ENCODE assay signal across 18 cellular contexts in the genomic region with DNA sequence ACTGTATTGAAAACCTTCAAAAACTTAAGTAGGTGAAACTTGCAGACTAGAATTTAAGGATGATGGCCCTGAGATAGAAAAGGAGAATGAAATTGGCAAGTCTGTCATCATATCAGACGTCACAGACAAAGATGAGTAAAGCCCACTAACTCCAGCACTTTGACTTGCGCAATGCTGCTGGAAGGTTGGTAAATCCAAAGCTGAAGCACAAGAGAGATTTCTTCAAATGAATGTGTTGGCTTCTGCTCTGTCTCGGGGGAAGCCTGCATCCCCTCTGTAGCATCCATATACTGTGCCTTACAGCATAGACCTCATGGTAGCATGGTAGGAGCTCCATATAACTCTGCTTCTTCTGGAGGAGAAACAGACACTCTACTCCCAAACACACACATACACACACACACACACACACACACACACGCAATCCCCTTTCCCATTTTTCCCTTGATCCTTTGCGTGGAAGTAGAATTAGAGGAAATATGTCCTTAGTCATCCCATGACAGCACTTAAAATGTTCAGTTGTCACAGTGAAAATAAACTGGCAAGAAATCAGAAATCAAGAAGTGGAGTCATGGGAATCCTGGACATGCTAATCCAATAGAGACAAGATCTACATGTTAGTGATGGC.
A peak's percentile ranks its signal among the peaks of the same experiment; 100 is the strongest.
DNase-seq lines count a peak whose midpoint lies in the region; ATAC-seq, FAIRE-seq and TF ChIP-seq lines count a peak whose summit lies in the region.
"Had no signal": no experiment of that assay in that cellular context is flagged by ENCODE, and none has a peak within 500 bp of the region (broad histone marks: within the 10 kb centered on the region; RNA-seq: fewer than 3 reads in every experiment).

No MANE protein-coding gene starts in this region.

- peak; percentile 94 for DNase-seq in AG10803 (ENCODE audit: low read depth)
- no peak for DNase-seq in Karpas-422
- no peak for DNase-seq in K562 (ENCODE audit: extremely low read depth in 1 of 4, low spot score in 3 of 4)
- no peak for DNase-seq in naive thymus-derived CD4-positive, alpha-beta T cell
- no peak for DNase-seq in mesothelial cell of epicardium (ENCODE audit: low spot score in 2 of 2, unreplicated experiment in 2 of 2)
- no peak for DNase-seq in activated T-cell treated with anti-CD3 and anti-CD28 coated beads, Interleukin-2, amount 50 U/mL, for 4 hours
- DNase-seq: activated CD4-positive, CD25-positive, alpha-beta regulatory T cell treated with anti-CD3 and anti-CD28 coated beads, Interleukin-2, amount 50 U/mL, for 72 hours; KBM-7; NCI-H446 treated with DMSO at 0.1 percent for 48 hours had no signal

- peaks cover 16 to 58% (median 31%) of the 10 kb centered on the region in 5 donors for H3K36me3 Mint-ChIP-seq in naive thymus-derived CD4-positive, alpha-beta T cell
- no peaks in the 10 kb centered on the region for H3K36me3 Mint-ChIP-seq in mesothelial cell of epicardium
- H3K36me3 Mint-ChIP-seq in activated T-cell treated with anti-CD3 and anti-CD28 coated beads, Interleukin-2, amount 50 U/mL, for 4 hours (ENCODE audit: insufficient read depth) = peaks cover 17% of the 10 kb centered on the region

- H3K27ac Mint-ChIP-seq in naive thymus-derived CD4-positive, alpha-beta T cell = no peak overlapping the region
- H3K27ac Mint-ChIP-seq in mesothelial cell of epicardium = no peak overlapping the region
- H3K27ac Mint-ChIP-seq: activated T-helper 2 cell treated with anti-CD3 and anti-CD28 coated beads, Interferon-gamma antibody, Interleukin-2, Interleukin-4, amounts not matched to agents 10 μg/mL and 5 μg/mL and 100 μg/mL, durations not matched to agents 14 hours and 24 hours and 36 hours; nephron had no signal

- POLR2A ChIA-PET in K562 (lab: Yijun Ruan, JAX) = no interaction called here
- POLR2A ChIA-PET in naive thymus-derived CD4-positive, alpha-beta T cell (lab: Charles Lee) = no interaction called here

- H3K9me3 ChIP-seq in Karpas-422 (ENCODE audit: low read length) (no peaks in the 10 kb centered on the region), K562 (replicated peaks; ENCODE audit: control insufficient read depth, insufficient read depth, low read depth, low read length) (no peaks in the 10 kb centered on the region)
- no peaks in the 10 kb centered on the region for H3K9me3 ChIP-seq in naive thymus-derived CD4-positive, alpha-beta T cell (ENCODE audit: control insufficient read depth in 2 of 3, low read length in 3 of 3)
- H3K9me3 ChIP-seq: esophagus muscularis mucosa had no signal

- no peak for TF ChIP-seq POLR2A in K562 (conservative IDR thresholded peaks at IDR 0.05)

- H3K4me1 ChIP-seq in Karpas-422 (ENCODE audit: low read length) = peaks cover 80% of the 10 kb centered on the region
- H3K4me1 ChIP-seq in K562 (replicated peaks in 1 of 2; ENCODE audit: control insufficient read depth in 2 of 2, insufficient read depth in 2 of 2, low read length in 2 of 2) = no peaks in the 10 kb centered on the region
- H3K4me1 ChIP-seq in naive thymus-derived CD4-positive, alpha-beta T cell (ENCODE audit: control insufficient read depth in 2 of 2, insufficient read depth in 2 of 2, low read length in 2 of 2) = no peaks in the 10 kb centered on the region

- no peak overlapping the region for H2AFZ ChIP-seq in Karpas-422 (ENCODE audit: low read length)
- H2AFZ ChIP-seq in K562 (ENCODE audit: low read depth, low read length) = no peak overlapping the region

- FAIRE-seq in K562 (lab: Jason Lieb, UNC) = no peak
- FAIRE-seq: keratinocyte had no signal

- no peaks in the 10 kb centered on the region for H3K9me1 ChIP-seq in K562 (ENCODE audit: control insufficient read depth, insufficient read depth, low read length)

- TF ChIP-seq RAD21 in K562 (CRISPR knock-in tag; conservative IDR thresholded peaks at IDR 0.05 in 1 of 2, IDR thresholded peaks at IDR 0.05 in 1 of 2) = no peak

- H3K4me3 Mint-ChIP-seq in naive thymus-derived CD4-positive, alpha-beta T cell = no peak overlapping the region
- no peak overlapping the region for H3K4me3 Mint-ChIP-seq in mesothelial cell of epicardium
- no peak overlapping the region for H3K4me3 Mint-ChIP-seq in activated T-cell treated with anti-CD3 and anti-CD28 coated beads, Interleukin-2, amount 50 U/mL, for 4 hours
- H3K4me3 Mint-ChIP-seq: central memory CD8-positive, alpha-beta T cell; nephron had no signal

- H3K27ac ChIP-seq in Karpas-422 (ENCODE audit: low read length) (peak overlapping the region; percentile 100), K562 (ENCODE audit: extremely low read depth, low read depth, low read length) (no peak overlapping the region)
- no peak overlapping the region for H3K27ac ChIP-seq in naive thymus-derived CD4-positive, alpha-beta T cell (ENCODE audit: low read depth, low read length)
- H3K27ac ChIP-seq: BLaER1 treated with 17β-estradiol and CSF1 and Interleukin-3, amounts not matched to agents 10 nM and 100 nM; esophagus muscularis mucosa; SJSA1 had no signal

- CTCF ChIA-PET in K562 (lab: Yijun Ruan, JAX; ENCODE audit: low intra/inter-chr PET ratio) = no interaction called here
- CTCF ChIA-PET in naive thymus-derived CD4-positive, alpha-beta T cell (lab: Charles Lee) = interaction anchor here (1.1 kb wide), 1 partner anchor 449 kb away, joined by 3 read pairs; no protein-coding TSS in a partner anchor

- H3K36me3 ChIP-seq in Karpas-422 (ENCODE audit: insufficient read depth, low read length) = no peaks in the 10 kb centered on the region
- H3K36me3 ChIP-seq in K562 (ENCODE audit: control insufficient read depth, insufficient read depth, low read length) = no peaks in the 10 kb centered on the region
- H3K36me3 ChIP-seq in naive thymus-derived CD4-positive, alpha-beta T cell (ENCODE audit: control insufficient read depth in 2 of 3, insufficient read depth in 3 of 3, low read length in 3 of 3) = no peaks in the 10 kb centered on the region
- H3K36me3 ChIP-seq: esophagus muscularis mucosa, SJSA1 had no signal

- H3K4me3 ChIP-seq in AG10803 (ENCODE audit: low read length) (no peak overlapping the region), Karpas-422 (ENCODE audit: low read length) (no peak overlapping the region), K562 (no peak overlapping the region)
- H3K4me3 ChIP-seq in naive thymus-derived CD4-positive, alpha-beta T cell (ENCODE audit: low read length) = no peak overlapping the region
- H3K4me3 ChIP-seq: BLaER1 treated with 17β-estradiol and CSF1 and Interleukin-3, amounts not matched to agents 10 nM and 100 nM; esophagus muscularis mucosa; SJSA1 had no signal

- no peak for ATAC-seq in K562
- peak; percentile 48 for ATAC-seq in naive thymus-derived CD4-positive, alpha-beta T cell
- ATAC-seq in GM21360 (IDR thresholded peaks at IDR 0.05; ENCODE audit: unreplicated experiment) = no peak
- ATAC-seq in activated T-cell treated with anti-CD3 and anti-CD28 coated beads, Interleukin-2, amount 50 U/mL, for 4 hours = no peak
- ATAC-seq in HG03342 (IDR thresholded peaks at IDR 0.05; ENCODE audit: unreplicated experiment) = no peak

- peaks cover 0 to 6% (median 0%) of the 10 kb centered on the region in 11 donors for H3K9me3 Mint-ChIP-seq in naive thymus-derived CD4-positive, alpha-beta T cell
- H3K9me3 Mint-ChIP-seq in mesothelial cell of epicardium = no peaks in the 10 kb centered on the region
- no peaks in the 10 kb centered on the region for H3K9me3 Mint-ChIP-seq in activated T-cell treated with anti-CD3 and anti-CD28 coated beads, Interleukin-2, amount 50 U/mL, for 4 hours
- H3K9me3 Mint-ChIP-seq: activated T-helper 2 cell treated with anti-CD3 and anti-CD28 coated beads, Interferon-gamma antibody, Interleukin-2, Interleukin-4, amounts not matched to agents 10 μg/mL and 5 μg/mL and 100 μg/mL, durations not matched to agents 14 hours and 24 hours and 36 hours; central memory CD8-positive, alpha-beta T cell; nephron had no signal

- TF ChIP-seq CTCF in AG10803 (conservative IDR thresholded peaks at IDR 0.05; ENCODE audit: low read length) (no peak), K562 (IDR thresholded peaks at IDR 0.05 in 2 of 3, conservative IDR thresholded peaks at IDR 0.05 in 1 of 3; ENCODE audit: insufficient read depth in 2 of 3, low read depth in 1 of 3, low read length in 3 of 3) (no peak), mesothelial cell of epicardium (IDR thresholded peaks at IDR 0.05; ENCODE audit: unreplicated experiment) (no peak)

- no peak for TF ChIP-seq EP300 in K562 (IDR thresholded peaks at IDR 0.05; ENCODE audit: low read length)

- H3K9ac ChIP-seq in Karpas-422 (ENCODE audit: low read length) (peak overlapping the region; percentile 47), K562 (ENCODE audit: insufficient read depth in 1 of 2, low read depth in 2 of 2, low read length in 2 of 2) (no peak overlapping the region)
- H3K9ac ChIP-seq: BLaER1 treated with 17β-estradiol and CSF1 and Interleukin-3, amounts not matched to agents 10 nM and 100 nM had no signal

- H4K20me1 ChIP-seq in Karpas-422 (ENCODE audit: insufficient read depth, low read depth, low read length) = no peaks in the 10 kb centered on the region
- no peaks in the 10 kb centered on the region for H4K20me1 ChIP-seq in K562 (replicated peaks; ENCODE audit: control insufficient read depth, insufficient read depth, low read length)

- no peaks in the 10 kb centered on the region for H3K27me3 Mint-ChIP-seq in naive thymus-derived CD4-positive, alpha-beta T cell
- no peaks in the 10 kb centered on the region for H3K27me3 Mint-ChIP-seq in mesothelial cell of epicardium (ENCODE audit: low read depth)
- H3K27me3 Mint-ChIP-seq in activated T-cell treated with anti-CD3 and anti-CD28 coated beads, Interleukin-2, amount 50 U/mL, for 4 hours (ENCODE audit: low read depth) = no peaks in the 10 kb centered on the region
- H3K27me3 Mint-ChIP-seq: central memory CD8-positive, alpha-beta T cell had no signal

- peaks cover 0 to 3% (median 0%) of the 10 kb centered on the region in 7 donors for H3K4me1 Mint-ChIP-seq in naive thymus-derived CD4-positive, alpha-beta T cell
- H3K4me1 Mint-ChIP-seq in mesothelial cell of epicardium = no peaks in the 10 kb centered on the region
- no peaks in the 10 kb centered on the region for H3K4me1 Mint-ChIP-seq in activated T-cell treated with anti-CD3 and anti-CD28 coated beads, Interleukin-2, amount 50 U/mL, for 4 hours (ENCODE audit: low read depth)

- BruUV-seq in K562 (replicated peaks; lab: Mats Ljungman, UMichigan) = no TSS peak

- H3K27me3 ChIP-seq in Karpas-422 (ENCODE audit: low read length) = no peaks in the 10 kb centered on the region
- no peaks in the 10 kb centered on the region for H3K27me3 ChIP-seq in K562 (ENCODE audit: control insufficient read depth in 2 of 2, insufficient read depth in 2 of 2, low read length in 2 of 2)
- H3K27me3 ChIP-seq in naive thymus-derived CD4-positive, alpha-beta T cell (ENCODE audit: control insufficient read depth in 2 of 2, insufficient read depth in 2 of 2, low read length in 2 of 2) = no peaks in the 10 kb centered on the region
- H3K27me3 ChIP-seq: BLaER1 treated with 17β-estradiol and CSF1 and Interleukin-3, amounts not matched to agents 10 nM and 100 nM; esophagus muscularis mucosa; SJSA1 had no signal

- H3K79me2 ChIP-seq in Karpas-422 (ENCODE audit: low read length) (peaks cover 22% of the 10 kb centered on the region; the same call in 1 of the 2 replicates), K562 (ENCODE audit: control insufficient read depth, insufficient read depth, low read length) (no peaks in the 10 kb centered on the region)

- in situ Hi-C loops in K562 (cut with MboI) = no loop called here

- intact Hi-C loops in K562 (cut with micrococcal nuclease) = no loop called here
- intact Hi-C loops in naive thymus-derived CD4-positive, alpha-beta T cell (cut with micrococcal nuclease) = no loop called here

- no peaks in the 10 kb centered on the region for H3K9me2 ChIP-seq in Karpas-422 (replicated peaks; ENCODE audit: insufficient read depth, low read length)

- H3K4me2 ChIP-seq in Karpas-422 (ENCODE audit: low read depth, low read length, poor library complexity, severe bottlenecking) = peak overlapping the region; percentile 26
- H3K4me2 ChIP-seq in K562 (ENCODE audit: insufficient read depth, low read length) = no peak overlapping the region

- 25% methylated on average over 4 of the region's 5 CpGs for WGBS in K562 (ENCODE audit: insufficient coverage, low coverage, missing lambda C conversion rate)
